9 cellular contexts compared by ENCODE assay signal in genomic region chr16:1958715-1959268, GRCh38. TPM values are rescaled to one million over a fixed set of nuclear protein-coding genes. Genes with fewer than 3 reads are reported as not detected.
A peak's percentile ranks its signal among the peaks of the same experiment; 100 is the strongest.
DNase-seq lines count a peak whose midpoint lies in the region; ATAC-seq and TF ChIP-seq lines count a peak whose summit lies in the region.
"Had no signal": no experiment of that assay in that cellular context is flagged by ENCODE, and none has a peak within 500 bp of the region (broad histone marks: within the 10 kb centered on the region; RNA-seq: fewer than 3 reads in every experiment).

No MANE protein-coding gene starts in this region.

- H2AFZ ChIP-seq in H9 (ENCODE audit: low read length), result peak overlapping the region; percentile 66

- TF ChIP-seq CTCF in H9 (conservative IDR thresholded peaks at IDR 0.05), result no peak
- no peak for TF ChIP-seq CTCF in WI38 (IDR thresholded peaks at IDR 0.05; ENCODE audit: low read depth, low read length)
- TF ChIP-seq CTCF in spleen (IDR thresholded peaks at IDR 0.05 in 8 of 11, conservative IDR thresholded peaks at IDR 0.05 in 3 of 11), result no peak

- no peak overlapping the region for H4K8ac ChIP-seq in H9 (replicated peaks; ENCODE audit: insufficient read length, low read depth, low read length)

- no peak overlapping the region for H3K23ac ChIP-seq in H9 (ENCODE audit: insufficient read length, low read depth, low read length)

- peaks cover 25% of the 10 kb centered on the region for H3K27me3 Mint-ChIP-seq in H9 (ENCODE audit: low read depth)

- H3K4ac ChIP-seq in H9 (ENCODE audit: low read depth, low read length), result no peak overlapping the region

- no peak overlapping the region for H3K14ac ChIP-seq in H9 (ENCODE audit: insufficient read depth, low read length)

- intact Hi-C loops in left ventricle myocardium superior (cut with micrococcal nuclease), result no loop called here
- intact Hi-C loops in spleen (cut with DNase I; ENCODE audit: low total_unique reads), result no loop called here

- peaks cover 22 to 32% (median 28%) of the 10 kb centered on the region in 3 experiments for H3K36me3 Mint-ChIP-seq in H9 (ENCODE audit: insufficient read depth in 1 of 3, low read depth in 3 of 3)

- peak; percentile 0 for ATAC-seq in left ventricle myocardium superior
- ATAC-seq in HG02885 (IDR thresholded peaks at IDR 0.05; ENCODE audit: poor library complexity, unreplicated experiment), result no peak
- ATAC-seq in GM18909 (IDR thresholded peaks at IDR 0.05; ENCODE audit: poor library complexity, unreplicated experiment), result no peak
- no peak for ATAC-seq in HG03159 (IDR thresholded peaks at IDR 0.05; ENCODE audit: unreplicated experiment)

- H3K4me3 Mint-ChIP-seq in H9, result peak overlapping the region; percentile 91 to 96

- H3K9me3 ChIP-seq in H9 (ENCODE audit: control insufficient read depth, low read depth, low read length) (no peaks in the 10 kb centered on the region), spleen (no peaks in the 10 kb centered on the region)

- no peak overlapping the region for H2BK20ac ChIP-seq in H9 (ENCODE audit: low read depth, low read length, poor library complexity, severe bottlenecking)

- H3K23me2 ChIP-seq in H9 (ENCODE audit: insufficient read length, low read depth, low read length, poor library complexity, severe bottlenecking), result peaks cover 14% of the 10 kb centered on the region

- no peak overlapping the region for H4K5ac ChIP-seq in H9 (ENCODE audit: insufficient read length, low read depth, low read length)

- no peak overlapping the region for H2AK5ac ChIP-seq in H9 (ENCODE audit: insufficient read length, low read length)

- no peak overlapping the region for H3K9ac ChIP-seq in H9 (ENCODE audit: extremely low read depth, insufficient read length, low read length)

- H3K18ac ChIP-seq in H9 (ENCODE audit: insufficient read length, low read depth, low read length), result no peak overlapping the region

- DNase-seq in H9 (no peak), left ventricle myocardium superior (no peak), spleen (peak; percentile 82), HK-2 (ENCODE audit: unreplicated experiment) (no peak)

- no peak for TF ChIP-seq POLR2A in spleen (IDR thresholded peaks at IDR 0.05)

- no CpG with 5 or more reads among the region's 14 CpGs for WGBS in H9 (ENCODE audit: extremely low coverage, insufficient read length, low lambda C conversion rate)
- 40 to 43% (median 42%) methylated on average over 10 to 14 of the region's 14 CpGs for WGBS in spleen, 5 donors

- no peak overlapping the region for H3T11ph ChIP-seq in H9 (ENCODE audit: low read length)

- H3K27me3 ChIP-seq in H9 (ENCODE audit: insufficient read depth, low read length), result no peaks in the 10 kb centered on the region
- peaks cover 0 to 10% (median 0%) of the 10 kb centered on the region in 7 donors for H3K27me3 ChIP-seq in spleen (replicated peaks in 1 of 7)

- no peak overlapping the region for H4K91ac ChIP-seq in H9 (ENCODE audit: insufficient read length, low read depth, low read length)

- H3K4me1 Mint-ChIP-seq in H9, result peaks cover 25 to 38% of the 10 kb centered on the region in 2 experiments

- no peak overlapping the region for H2BK120ac ChIP-seq in H9 (ENCODE audit: low read depth, low read length, poor library complexity, severe bottlenecking)

- peak overlapping the region; percentile 79 for H3K4me2 ChIP-seq in H9 (ENCODE audit: insufficient read depth, insufficient read length, low read length)

- H2BK5ac ChIP-seq in H9 (ENCODE audit: insufficient read length, low read length), result no peak overlapping the region

- H3K79me1 ChIP-seq in H9 (ENCODE audit: insufficient read depth, low read depth, low read length, poor library complexity, severe bottlenecking), result no peaks in the 10 kb centered on the region

- H3K4me3 ChIP-seq in WI38 (ENCODE audit: low read depth, low read length) (peak overlapping the region; percentile 79; the same call in 1 of the 2 replicates), spleen (peak overlapping the region in 6 of 8 donors; percentile 66 to 95 (median 84))

- H4K20me1 ChIP-seq in H9 (ENCODE audit: control insufficient read depth, insufficient read depth, insufficient read length), result no peaks in the 10 kb centered on the region

- H2BK15ac ChIP-seq in H9 (ENCODE audit: low read depth, low read length), result no peak overlapping the region

- H3K4me1 ChIP-seq in H9 (ENCODE audit: insufficient read depth, low read length) (no peaks in the 10 kb centered on the region), spleen (peaks cover 20 to 54% (median 50%) of the 10 kb centered on the region in 6 donors)

- peaks cover 6% of the 10 kb centered on the region for H3K79me2 ChIP-seq in H9 (ENCODE audit: insufficient read depth, low read length)

- H3K27ac ChIP-seq in H9 (ENCODE audit: insufficient read length, low read depth, low read length) (no peak overlapping the region), spleen (peak overlapping the region in 6 of 8 donors; percentile 82 to 99 (median 90))

- no peak overlapping the region for H3K27ac Mint-ChIP-seq in H9

- H2BK12ac ChIP-seq in H9 (ENCODE audit: insufficient read length, low read depth, low read length), result no peak overlapping the region

- H3K9me3 Mint-ChIP-seq in H9, result peaks cover 0 to 3% of the 10 kb centered on the region in 2 experiments; a peak in 1 of 5 replicates

- peaks cover 0 to 32% (median 26%) of the 10 kb centered on the region in 6 donors for H3K36me3 ChIP-seq in spleen

- no peak overlapping the region for H3K56ac ChIP-seq in H9 (ENCODE audit: insufficient read length, low read depth, low read length)

RNA-seq across cellular contexts. Expression of gene NDUFB10, which starts 0.5 kb away (rescaled TPM):
- 191 and 192 TPM in 2 replicates for total RNA-seq in H9 (2021)
- total RNA-seq in left ventricle myocardium superior, result 769 TPM
- 100 to 1,000 TPM in 3 of 7 donors, 10 to 100 TPM in 4; 69.3 to 225 (median 87.4) TPM for total RNA-seq in spleen
- 100 to 1,000 TPM; 155 to 162 (median 159) TPM for polyA plus RNA-seq in spleen

RNA-seq across cellular contexts. Expression of gene RPL3L, which starts 4.3 kb away (rescaled TPM):
- total RNA-seq in H9 (2021), result 0.11 and 0.31 TPM in 2 replicates
- 315 TPM for total RNA-seq in left ventricle myocardium superior
- total RNA-seq in spleen, result not detected
- polyA plus RNA-seq in spleen, result under 1 TPM in 1 of 3 donors, not detected in 2; 0.03 TPM
- total RNA-seq: HT1080 had no signal

RNA-seq across cellular contexts. Expression of gene RPS2, which starts 5.8 kb away (rescaled TPM):
- 3,874 and 3,923 TPM in 2 replicates for total RNA-seq in H9 (2021)
- 788 TPM for total RNA-seq in left ventricle myocardium superior
- total RNA-seq in spleen, result 1,000 to 10,000 TPM; 1,930 to 2,450 (median 2,233) TPM
- polyA plus RNA-seq in spleen, result 1,000 to 10,000 TPM; 3,942 to 6,006 (median 5,765) TPM

RNA-seq across cellular contexts. Expression of gene RNF151, which starts 7.9 kb away (rescaled TPM):
- total RNA-seq in H9 (2021) (0.28 TPM in 1 of 2 replicates, not detected in the other), left ventricle myocardium superior (not detected), spleen (not detected)
- polyA plus RNA-seq in spleen, result under 1 TPM; 0.16 to 0.26 (median 0.17) TPM
- total RNA-seq: HT1080 had no signal

RNA-seq across cellular contexts. Expression of gene TBL3, which starts 13.1 kb away (rescaled TPM):
- total RNA-seq in H9 (2021) (53.3 and 54.0 TPM in 2 replicates), left ventricle myocardium superior (24.4 TPM), spleen (10 to 100 TPM; 20.6 to 33.0 (median 27.0) TPM)
- polyA plus RNA-seq in spleen, result 10 to 100 TPM; 40.6 to 54.2 (median 46.8) TPM

Comparison
In these comparisons a context has a peak if more than half of its experiments do, and no peak if none do; other contexts are left out.
1. RNA of gene RPL3L, which starts 4.3 kb away (total RNA-seq): 315 TPM in left ventricle myocardium superior (single experiment); 0.11 to 0.31 TPM in H9 and not detected in spleen; every median in the first group is over 100 times any median in the second.